In the genomic region with DNA sequence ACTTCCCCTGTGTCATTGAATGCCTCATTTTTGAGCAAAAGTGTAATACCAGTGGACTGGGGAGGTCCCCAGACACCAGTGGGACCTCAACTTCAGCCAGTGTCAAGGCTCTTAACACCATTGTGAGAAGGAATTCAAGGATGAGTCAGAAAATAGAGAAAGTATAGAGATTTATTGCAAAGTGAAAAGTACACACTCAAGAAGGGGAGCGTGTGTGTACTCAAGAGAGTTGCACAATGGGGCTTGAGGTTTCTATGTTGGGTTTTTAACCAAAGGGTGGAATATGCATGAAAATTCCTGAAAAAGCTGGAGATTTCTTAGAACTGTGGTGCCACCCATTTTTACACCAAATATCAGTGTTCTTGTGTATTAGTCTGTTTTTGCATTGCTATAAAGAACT, we compare ENCODE assay signal across 1 cellular context.
TF ChIP-seq lines count a peak whose summit lies in the region.

No MANE protein-coding gene starts in this region.

TF ChIP-seq in WTC11, 78 proteins besides CTCF, POLR2A, EP300 and RAD21 (continued from another document):
- TF ChIP-seq, protein P1, sequence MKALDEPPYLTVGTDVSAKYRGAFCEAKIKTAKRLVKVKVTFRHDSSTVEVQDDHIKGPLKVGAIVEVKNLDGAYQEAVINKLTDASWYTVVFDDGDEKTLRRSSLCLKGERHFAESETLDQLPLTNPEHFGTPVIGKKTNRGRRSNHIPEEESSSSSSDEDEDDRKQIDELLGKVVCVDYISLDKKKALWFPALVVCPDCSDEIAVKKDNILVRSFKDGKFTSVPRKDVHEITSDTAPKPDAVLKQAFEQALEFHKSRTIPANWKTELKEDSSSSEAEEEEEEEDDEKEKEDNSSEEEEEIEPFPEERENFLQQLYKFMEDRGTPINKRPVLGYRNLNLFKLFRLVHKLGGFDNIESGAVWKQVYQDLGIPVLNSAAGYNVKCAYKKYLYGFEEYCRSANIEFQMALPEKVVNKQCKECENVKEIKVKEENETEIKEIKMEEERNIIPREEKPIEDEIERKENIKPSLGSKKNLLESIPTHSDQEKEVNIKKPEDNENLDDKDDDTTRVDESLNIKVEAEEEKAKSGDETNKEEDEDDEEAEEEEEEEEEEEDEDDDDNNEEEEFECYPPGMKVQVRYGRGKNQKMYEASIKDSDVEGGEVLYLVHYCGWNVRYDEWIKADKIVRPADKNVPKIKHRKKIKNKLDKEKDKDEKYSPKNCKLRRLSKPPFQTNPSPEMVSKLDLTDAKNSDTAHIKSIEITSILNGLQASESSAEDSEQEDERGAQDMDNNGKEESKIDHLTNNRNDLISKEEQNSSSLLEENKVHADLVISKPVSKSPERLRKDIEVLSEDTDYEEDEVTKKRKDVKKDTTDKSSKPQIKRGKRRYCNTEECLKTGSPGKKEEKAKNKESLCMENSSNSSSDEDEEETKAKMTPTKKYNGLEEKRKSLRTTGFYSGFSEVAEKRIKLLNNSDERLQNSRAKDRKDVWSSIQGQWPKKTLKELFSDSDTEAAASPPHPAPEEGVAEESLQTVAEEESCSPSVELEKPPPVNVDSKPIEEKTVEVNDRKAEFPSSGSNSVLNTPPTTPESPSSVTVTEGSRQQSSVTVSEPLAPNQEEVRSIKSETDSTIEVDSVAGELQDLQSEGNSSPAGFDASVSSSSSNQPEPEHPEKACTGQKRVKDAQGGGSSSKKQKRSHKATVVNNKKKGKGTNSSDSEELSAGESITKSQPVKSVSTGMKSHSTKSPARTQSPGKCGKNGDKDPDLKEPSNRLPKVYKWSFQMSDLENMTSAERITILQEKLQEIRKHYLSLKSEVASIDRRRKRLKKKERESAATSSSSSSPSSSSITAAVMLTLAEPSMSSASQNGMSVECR (CRISPR knock-in tag; IDR thresholded peaks at IDR 0.05; ENCODE audit: borderline replicate concordance): no peak
- no peak for TF ChIP-seq FOXK1 (CRISPR knock-in tag; IDR thresholded peaks at IDR 0.05)
- TF ChIP-seq PREB (CRISPR knock-in tag; IDR thresholded peaks at IDR 0.05; ENCODE audit: borderline replicate concordance): no peak
- TF ChIP-seq, protein P2, sequence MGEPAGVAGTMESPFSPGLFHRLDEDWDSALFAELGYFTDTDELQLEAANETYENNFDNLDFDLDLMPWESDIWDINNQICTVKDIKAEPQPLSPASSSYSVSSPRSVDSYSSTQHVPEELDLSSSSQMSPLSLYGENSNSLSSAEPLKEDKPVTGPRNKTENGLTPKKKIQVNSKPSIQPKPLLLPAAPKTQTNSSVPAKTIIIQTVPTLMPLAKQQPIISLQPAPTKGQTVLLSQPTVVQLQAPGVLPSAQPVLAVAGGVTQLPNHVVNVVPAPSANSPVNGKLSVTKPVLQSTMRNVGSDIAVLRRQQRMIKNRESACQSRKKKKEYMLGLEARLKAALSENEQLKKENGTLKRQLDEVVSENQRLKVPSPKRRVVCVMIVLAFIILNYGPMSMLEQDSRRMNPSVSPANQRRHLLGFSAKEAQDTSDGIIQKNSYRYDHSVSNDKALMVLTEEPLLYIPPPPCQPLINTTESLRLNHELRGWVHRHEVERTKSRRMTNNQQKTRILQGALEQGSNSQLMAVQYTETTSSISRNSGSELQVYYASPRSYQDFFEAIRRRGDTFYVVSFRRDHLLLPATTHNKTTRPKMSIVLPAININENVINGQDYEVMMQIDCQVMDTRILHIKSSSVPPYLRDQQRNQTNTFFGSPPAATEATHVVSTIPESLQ (CRISPR knock-in tag; IDR thresholded peaks at IDR 0.05): no peak
- TF ChIP-seq MXD4 (CRISPR knock-in tag; IDR thresholded peaks at IDR 0.05; ENCODE audit: borderline replicate concordance): no peak
- TF ChIP-seq SMAD4 (CRISPR knock-in tag; IDR thresholded peaks at IDR 0.05): no peak
- no peak for TF ChIP-seq JUN (CRISPR knock-in tag; IDR thresholded peaks at IDR 0.05)
- TF ChIP-seq GTF2I (CRISPR knock-in tag; conservative IDR thresholded peaks at IDR 0.05): no peak
- no peak for TF ChIP-seq ATF3 (CRISPR knock-in tag; conservative IDR thresholded peaks at IDR 0.05)
- no peak for TF ChIP-seq KAT7 (CRISPR knock-in tag; IDR thresholded peaks at IDR 0.05; ENCODE audit: borderline replicate concordance)
